Comparison of ENCODE assay signal across 1 cellular context in the genomic region with DNA sequence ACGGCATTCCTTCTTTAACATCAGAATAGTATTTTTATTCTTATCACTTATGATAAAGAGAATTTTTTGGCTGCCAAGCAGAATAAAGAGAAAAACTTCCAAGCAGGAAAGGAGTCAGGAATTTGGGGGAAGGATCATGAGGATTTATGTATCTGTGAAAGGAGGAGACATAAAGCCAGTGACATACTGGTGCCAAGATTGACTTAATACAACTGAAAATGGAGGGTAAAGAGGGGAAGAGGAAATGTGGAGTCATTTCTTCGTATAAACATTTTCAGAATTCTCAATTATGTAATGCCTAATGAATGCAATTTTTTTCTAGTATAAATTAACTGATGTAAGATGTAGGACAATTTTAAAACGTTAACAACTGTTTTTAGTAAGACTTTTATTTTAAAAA.
TF ChIP-seq lines count a peak whose summit lies in the region.

No MANE protein-coding gene starts in this region.

TF ChIP-seq in IMR-90, 13 proteins besides CTCF, POLR2A, EP300 and RAD21:
- TF ChIP-seq FOS (IDR thresholded peaks at IDR 0.05; ENCODE audit: low read depth, low read length) (no peak), RFX5 (IDR thresholded peaks at IDR 0.05; ENCODE audit: low read depth, low read length) (no peak), BHLHE40 (IDR thresholded peaks at IDR 0.05; ENCODE audit: low read depth, low read length) (no peak), MXI1 (IDR thresholded peaks at IDR 0.05; ENCODE audit: borderline replicate concordance, low read depth, low read length) (no peak), NFE2L2 (IDR thresholded peaks at IDR 0.05; ENCODE audit: low read depth, low read length) (no peak), CHD1 (IDR thresholded peaks at IDR 0.05; ENCODE audit: low read depth, low read length) (no peak), MAZ (IDR thresholded peaks at IDR 0.05; ENCODE audit: borderline replicate concordance, low read depth, low read length) (no peak)
